ENCODE assay signal across 18 cellular contexts in genomic region chr5:43802119-43802518, GRCh38.
A peak's percentile ranks its signal among the peaks of the same experiment; 100 is the strongest.
DNase-seq lines count a peak whose midpoint lies in the region; ATAC-seq, FAIRE-seq and TF ChIP-seq lines count a peak whose summit lies in the region.
"Had no signal": no experiment of that assay in that cellular context is flagged by ENCODE, and none has a peak within 500 bp of the region (broad histone marks: within the 10 kb centered on the region; RNA-seq: fewer than 3 reads in every experiment).

No MANE protein-coding gene starts in this region.

- H3K4me3 ChIP-seq in AG10803 (ENCODE audit: low read length) (no peak overlapping the region), bronchial epithelial cell (ENCODE audit: low read depth, low read length) (no peak overlapping the region), kidney epithelial cell (ENCODE audit: low read depth, low read length) (no peak overlapping the region)
- H3K4me3 ChIP-seq: heart left ventricle, pancreas, SK-N-MC had no signal

- no peak for TF ChIP-seq POLR2A in GM12891 (IDR thresholded peaks at IDR 0.05; ENCODE audit: low read depth, low read length)

- H3K4me1 Mint-ChIP-seq in stimulated activated naive B cell treated with anti-CD40 and anti-IgM and Interleukin-4, amounts not matched to agents 10 μg/mL and 1 μg/mL and 100 μg/mL, for 72 hours, result no peaks in the 10 kb centered on the region
- H3K4me1 Mint-ChIP-seq: activated naive CD8-positive, alpha-beta T cell treated with anti-CD3 and anti-CD28 coated beads, Interleukin-2, amount 10 ng/mL, durations not matched to agents 7 days and 5 days had no signal

- peaks cover 3 to 6% of the 10 kb centered on the region in 2 donors for H3K9me3 Mint-ChIP-seq in stimulated activated naive B cell treated with anti-CD40 and anti-IgM and Interleukin-4, amounts not matched to agents 10 μg/mL and 1 μg/mL and 100 μg/mL, for 72 hours
- H3K9me3 Mint-ChIP-seq: activated CD8-positive, alpha-beta T cell treated with anti-CD3 and anti-CD28 coated beads for 36 hours; activated naive CD8-positive, alpha-beta T cell treated with anti-CD3 and anti-CD28 coated beads, Interleukin-2, amount 10 ng/mL, durations not matched to agents 7 days and 5 days had no signal

- FAIRE-seq in bronchial epithelial cell (lab: Jason Lieb, UNC), result no peak
- FAIRE-seq in GM12891 (lab: Jason Lieb, UNC), result no peak
- FAIRE-seq: pancreas, small intestine had no signal

- DNase-seq in AG10803 (ENCODE audit: low read depth) (peak; percentile 94), LoVo (ENCODE audit: low spot score) (peak; percentile 72), bronchial epithelial cell (ENCODE audit: low read depth) (peak; percentile 28), kidney epithelial cell (ENCODE audit: low read depth) (peak; percentile 10), GM12891 (ENCODE audit: insufficient read length, low spot score) (no peak), GM10266 (ENCODE audit: extremely low spot score) (no peak)
- no peak for DNase-seq in stimulated activated naive B cell treated with anti-CD40 and anti-IgM and Interleukin-4, amounts not matched to agents 10 μg/mL and 1 μg/mL and 100 μg/mL, for 72 hours
- DNase-seq: ACHN; activated CD8-positive, alpha-beta T cell treated with anti-CD3 and anti-CD28 coated beads for 36 hours; activated naive CD8-positive, alpha-beta T cell treated with anti-CD3 and anti-CD28 coated beads, Interleukin-2, amount 10 ng/mL, durations not matched to agents 7 days and 5 days; heart left ventricle; left cardiac atrium; NCI-H1694 treated with DMSO at 0.1 percent for 48 hours; pancreas; small intestine; stimulated activated naive CD4-positive, alpha-beta T cell treated with Interleukin-2 at 50 U/mL for 16 hours had no signal

- H3K27me3 ChIP-seq in bronchial epithelial cell (ENCODE audit: control insufficient read depth, insufficient read depth, low read length) (no peaks in the 10 kb centered on the region), kidney epithelial cell (ENCODE audit: control insufficient read depth, insufficient read depth, low read length) (no peaks in the 10 kb centered on the region)
- H3K27me3 ChIP-seq: heart left ventricle, pancreas had no signal

- no peak for TF ChIP-seq CTCF in AG10803 (conservative IDR thresholded peaks at IDR 0.05; ENCODE audit: low read length)
- TF ChIP-seq CTCF in bronchial epithelial cell (IDR thresholded peaks at IDR 0.05; ENCODE audit: insufficient read depth, low read length, severe bottlenecking), result no peak
- TF ChIP-seq CTCF in kidney epithelial cell (IDR thresholded peaks at IDR 0.05; ENCODE audit: insufficient read depth, low read length, poor library complexity, severe bottlenecking), result no peak
- TF ChIP-seq CTCF in GM10266 (IDR thresholded peaks at IDR 0.05; ENCODE audit: control insufficient read depth, insufficient read depth, low read depth, missing control alignments), result no peak

- no peaks in the 10 kb centered on the region for H3K36me3 Mint-ChIP-seq in stimulated activated naive B cell treated with anti-CD40 and anti-IgM and Interleukin-4, amounts not matched to agents 10 μg/mL and 1 μg/mL and 100 μg/mL, for 72 hours
- H3K36me3 Mint-ChIP-seq: activated naive CD8-positive, alpha-beta T cell treated with anti-CD3 and anti-CD28 coated beads, Interleukin-2, amount 10 ng/mL, durations not matched to agents 7 days and 5 days had no signal

- ATAC-seq in GM18907 (IDR thresholded peaks at IDR 0.05; ENCODE audit: unreplicated experiment), result no peak
- no peak for ATAC-seq in stimulated activated naive B cell treated with anti-CD40 and anti-IgM and Interleukin-4, amounts not matched to agents 10 μg/mL and 1 μg/mL and 100 μg/mL, for 72 hours (replicated peaks)
- ATAC-seq: activated CD8-positive, alpha-beta T cell treated with anti-CD3 and anti-CD28 coated beads for 36 hours; heart left ventricle; left cardiac atrium had no signal

- H3K36me3 ChIP-seq in bronchial epithelial cell (ENCODE audit: control insufficient read depth, insufficient read depth, low read length) (no peaks in the 10 kb centered on the region), kidney epithelial cell (ENCODE audit: control insufficient read depth, insufficient read depth, low read length) (no peaks in the 10 kb centered on the region)
- H3K36me3 ChIP-seq: heart left ventricle, pancreas had no signal

- H3K27ac Mint-ChIP-seq in stimulated activated naive B cell treated with anti-CD40 and anti-IgM and Interleukin-4, amounts not matched to agents 10 μg/mL and 1 μg/mL and 100 μg/mL, for 72 hours, result no peak overlapping the region
- H3K27ac Mint-ChIP-seq: activated CD8-positive, alpha-beta T cell treated with anti-CD3 and anti-CD28 coated beads for 36 hours; activated naive CD8-positive, alpha-beta T cell treated with anti-CD3 and anti-CD28 coated beads, Interleukin-2, amount 10 ng/mL, durations not matched to agents 7 days and 5 days had no signal

- no peak overlapping the region for H3K4me3 Mint-ChIP-seq in stimulated activated naive B cell treated with anti-CD40 and anti-IgM and Interleukin-4, amounts not matched to agents 10 μg/mL and 1 μg/mL and 100 μg/mL, for 72 hours
- H3K4me3 Mint-ChIP-seq: activated CD8-positive, alpha-beta T cell treated with anti-CD3 and anti-CD28 coated beads for 36 hours; activated naive CD8-positive, alpha-beta T cell treated with anti-CD3 and anti-CD28 coated beads, Interleukin-2, amount 10 ng/mL, durations not matched to agents 7 days and 5 days had no signal

- H3K27me3 Mint-ChIP-seq in stimulated activated naive B cell treated with anti-CD40 and anti-IgM and Interleukin-4, amounts not matched to agents 10 μg/mL and 1 μg/mL and 100 μg/mL, for 72 hours, result no peaks in the 10 kb centered on the region
- H3K27me3 Mint-ChIP-seq: activated CD8-positive, alpha-beta T cell treated with anti-CD3 and anti-CD28 coated beads for 36 hours had no signal

TF ChIP-seq in GM12891, 5 proteins besides CTCF, POLR2A, EP300 and RAD21:
- TF ChIP-seq PAX5 (IDR thresholded peaks at IDR 0.05; ENCODE audit: insufficient read depth, low read length, severe bottlenecking) (no peak), TAF1 (IDR thresholded peaks at IDR 0.05; ENCODE audit: low read depth, low read length) (no peak), SPI1 (IDR thresholded peaks at IDR 0.05; ENCODE audit: low read depth, low read length) (no peak), POU2F2 (IDR thresholded peaks at IDR 0.05; ENCODE audit: low read depth, low read length) (no peak), POLR2AphosphoS5 (IDR thresholded peaks at IDR 0.05; ENCODE audit: low read depth, low read length) (no peak)

Comparison
In these comparisons a context has a peak if more than half of its experiments do, and no peak if none do; other contexts are left out.
1. DNase-seq: peak in AG10803 (single experiment), LoVo (single experiment), bronchial epithelial cell (single experiment) and kidney epithelial cell (single experiment); none in stimulated activated naive B cell treated with anti-CD40 and anti-IgM and Interleukin-4, amounts not matched to agents 10 μg/mL and 1 μg/mL and 100 μg/mL, for 72 hours (single experiment), GM12891 (single experiment) and GM10266 (single experiment).